In genomic region chr11:93740802-93741093, GRCh38 we compare ENCODE assay signal across 8 cellular contexts.
DNase-seq lines count a peak whose midpoint lies in the region; ATAC-seq and TF ChIP-seq lines count a peak whose summit lies in the region.

No MANE protein-coding gene starts in this region.

- TF ChIP-seq CTCF in VCaP (conservative IDR thresholded peaks at IDR 0.05) (0 out of 2 replicates have a peak, but pooled peaks have one; percentile 8), cardiac fibroblast (IDR thresholded peaks at IDR 0.05; ENCODE audit: low read depth, low read length) (no peak)

- DNase-seq in NCI-H146 treated with DMSO at 0.1 percent for 48 hours (lab: John Stamatoyannopoulos, UW; ENCODE audit: unreplicated experiment) (peak; percentile 46), cardiac fibroblast (ENCODE audit: low read depth in 2 of 2) (peak; percentile 73), kidney tubule cell (ENCODE audit: low spot score) (peak; percentile 69), GM19238 (ENCODE audit: insufficient read length, low spot score) (no peak)
- peak; percentile 52 to 54 for DNase-seq in stimulated activated CD4-positive, alpha-beta T cell treated with anti-CD3 and anti-CD28 coated beads, Interleukin-2, amount 100 ng/mL, for 48 hours

- H3K4me3 ChIP-seq in cardiac fibroblast (replicated peaks in 1 of 2; ENCODE audit: low read depth in 2 of 2, low read length in 2 of 2): peak overlapping the region; percentile 89 to 95

- ATAC-seq in GM18502 (IDR thresholded peaks at IDR 0.05; ENCODE audit: poor library complexity, unreplicated experiment) (peak; percentile 39), HG02840 (IDR thresholded peaks at IDR 0.05; ENCODE audit: low FRiP score, unreplicated experiment) (peak; percentile 29)

- H3K27ac ChIP-seq in VCaP: peak overlapping the region; percentile 99
